Comparison of ENCODE assay signal across 22 cellular contexts in genomic region chr17:19904412-19904811, GRCh38. TPM values are rescaled to one million over a fixed set of nuclear protein-coding genes. Genes with fewer than 3 reads are reported as not detected.
DNase-seq lines count a peak whose midpoint lies in the region; ATAC-seq and TF ChIP-seq lines count a peak whose summit lies in the region.
"Had no signal": no experiment of that assay in that cellular context is flagged by ENCODE, and none has a peak within 500 bp of the region (broad histone marks: within the 10 kb centered on the region; RNA-seq: fewer than 3 reads in every experiment).

No MANE protein-coding gene starts in this region.

- H3K9me2 ChIP-seq in SK-N-SH: no peaks in the 10 kb centered on the region
- no peaks in the 10 kb centered on the region for H3K9me2 ChIP-seq in hepatocyte (replicated peaks; ENCODE audit: insufficient read depth)

- no peak overlapping the region for H2AFZ ChIP-seq in SK-N-SH (ENCODE audit: low read depth)
- no peak overlapping the region for H2AFZ ChIP-seq in hepatocyte
- H2AFZ ChIP-seq in smooth muscle cell (ENCODE audit: low read depth): no peak overlapping the region
- H2AFZ ChIP-seq: neural progenitor cell had no signal

- ATAC-seq in SK-N-SH treated with all-trans-retinoic acid at 6 μM for 48 hours (no peak), HG02759 (IDR thresholded peaks at IDR 0.05; ENCODE audit: unreplicated experiment) (no peak)
- ATAC-seq: K562, psoas muscle had no signal

- CTCF ChIA-PET in SK-N-SH (lab: Yijun Ruan, JAX): no interaction called here

- H3K4me1 ChIP-seq in SK-N-SH (ENCODE audit: control insufficient read depth in 1 of 2, insufficient read depth in 2 of 2, low read depth in 1 of 2, low read length in 1 of 2): peaks cover 0 to 9% of the 10 kb centered on the region in 2 experiments; a peak in 1 of 4 replicates
- no peaks in the 10 kb centered on the region for H3K4me1 ChIP-seq in hepatocyte (ENCODE audit: insufficient read depth)
- no peaks in the 10 kb centered on the region for H3K4me1 ChIP-seq in smooth muscle cell (ENCODE audit: low read depth)
- H3K4me1 ChIP-seq: neural progenitor cell, psoas muscle, SJCRH30 had no signal

- H3K36me3 ChIP-seq in SK-N-SH (replicated peaks in 1 of 2; ENCODE audit: control insufficient read depth in 1 of 2, insufficient read depth in 2 of 2, low read length in 1 of 2) (peaks cover 56 to 71% of the 10 kb centered on the region in 2 experiments), hepatocyte (replicated peaks; ENCODE audit: insufficient read depth, low read depth) (no peaks in the 10 kb centered on the region), smooth muscle cell (ENCODE audit: low read depth) (peaks cover 4% of the 10 kb centered on the region)

- no peak for TF ChIP-seq RAD21 in SK-N-SH (IDR thresholded peaks at IDR 0.05; ENCODE audit: low read length)

- in situ Hi-C loops in astrocyte of the spinal cord (cut with HindIII; ENCODE audit: low sequenced_read_pairs): no loop called here

- POLR2A ChIA-PET in SK-N-SH (lab: Yijun Ruan, JAX): interaction anchor here (0.6 kb wide), 1 partner anchor 19 kb away, joined by 3 read pairs; no protein-coding TSS in a partner anchor

- H3K9me3 ChIP-seq in SK-N-SH (no peaks in the 10 kb centered on the region), hepatocyte (ENCODE audit: low read depth) (no peaks in the 10 kb centered on the region), smooth muscle cell (replicated peaks; ENCODE audit: low read depth) (no peaks in the 10 kb centered on the region)
- H3K9me3 ChIP-seq: BLaER1 treated with 17β-estradiol and CSF1 and Interleukin-3, amounts not matched to agents 10 nM and 100 nM; heart left ventricle; psoas muscle; SJCRH30 had no signal

- H3K79me2 ChIP-seq in SK-N-SH (ENCODE audit: insufficient read depth) (no peaks in the 10 kb centered on the region), hepatocyte (no peaks in the 10 kb centered on the region), smooth muscle cell (ENCODE audit: low read depth) (no peaks in the 10 kb centered on the region)

- H3K4me2 ChIP-seq in SK-N-SH (no peak overlapping the region), hepatocyte (no peak overlapping the region), smooth muscle cell (no peak overlapping the region)
- H3K4me2 ChIP-seq: neural progenitor cell had no signal

- DNase-seq in SK-N-SH (no peak), astrocyte of the spinal cord (ENCODE audit: low read depth, low spot score) (peak; percentile 39), hepatocyte (ENCODE audit: low spot score) (no peak), smooth muscle cell (lab: John Stamatoyannopoulos, UW; ENCODE audit: unreplicated experiment) (no peak), T-helper 1 cell (no peak), NCI-H1436 treated with DMSO at 0.1 percent for 48 hours (lab: John Stamatoyannopoulos, UW) (no peak)
- DNase-seq: activated CD4-positive, alpha-beta T cell treated with anti-CD3 and anti-CD28 coated beads, Interleukin-2, amount 50 U/mL, for 4 hours; activated naive CD4-positive, alpha-beta T cell; effector CD4-positive, alpha-beta T cell; erythroblast; MV-4-11; NCI-H187; SJCRH30; stimulated activated CD4-positive, alpha-beta T cell treated with anti-CD3 and anti-CD28 coated beads, Interleukin-4, amount 100 ng/mL, for 1 hour had no signal

- H3K9ac ChIP-seq in SK-N-SH (no peak overlapping the region), smooth muscle cell (ENCODE audit: low read depth) (no peak overlapping the region)
- H3K9ac ChIP-seq: BLaER1 treated with 17β-estradiol and CSF1 and Interleukin-3, amounts not matched to agents 10 nM and 100 nM; neural progenitor cell had no signal

- H4K20me1 ChIP-seq in SK-N-SH (ENCODE audit: insufficient read depth): peaks cover 7% of the 10 kb centered on the region; the same call in 1 of the 2 replicates
- H4K20me1 ChIP-seq in hepatocyte (ENCODE audit: insufficient read depth, poor library complexity, severe bottlenecking): no peaks in the 10 kb centered on the region
- peaks cover 6% of the 10 kb centered on the region for H4K20me1 ChIP-seq in smooth muscle cell (ENCODE audit: low read depth)

- H3F3A ChIP-seq in SK-N-SH (replicated peaks; ENCODE audit: insufficient read depth) (peaks cover 29% of the 10 kb centered on the region), smooth muscle cell (ENCODE audit: low read depth) (peaks cover 8% of the 10 kb centered on the region)

- no peak for TF ChIP-seq EP300 in SK-N-SH (IDR thresholded peaks at IDR 0.05; ENCODE audit: borderline replicate concordance in 1 of 2, low read depth in 1 of 2, low read length in 1 of 2)

- peak overlapping the region in 1 of 2 experiments; percentile 33; a peak in 2 of 4 replicates for H3K27ac ChIP-seq in SK-N-SH (ENCODE audit: low read depth in 2 of 2, low read length in 1 of 2)
- H3K27ac ChIP-seq in hepatocyte: peak overlapping the region; percentile 21
- peak overlapping the region; percentile 63 for H3K27ac ChIP-seq in smooth muscle cell (ENCODE audit: low read depth)
- H3K27ac ChIP-seq: 22Rv1, neural progenitor cell, psoas muscle, SJCRH30 had no signal

- no peaks in the 10 kb centered on the region for H3K27me3 ChIP-seq in SK-N-SH (ENCODE audit: insufficient read depth)
- no peaks in the 10 kb centered on the region for H3K27me3 ChIP-seq in hepatocyte
- H3K27me3 ChIP-seq in smooth muscle cell (ENCODE audit: low read depth): no peaks in the 10 kb centered on the region
- H3K27me3 ChIP-seq: BLaER1 treated with 17β-estradiol and CSF1 and Interleukin-3, amounts not matched to agents 10 nM and 100 nM; heart left ventricle; neural progenitor cell; SJCRH30 had no signal

- no peak for TF ChIP-seq CTCF in SK-N-SH (IDR thresholded peaks at IDR 0.05)
- TF ChIP-seq CTCF in astrocyte of the spinal cord (IDR thresholded peaks at IDR 0.05; ENCODE audit: low read depth, low read length): no peak
- no peak for TF ChIP-seq CTCF in hepatocyte (IDR thresholded peaks at IDR 0.05; ENCODE audit: poor library complexity)
- no peak for TF ChIP-seq CTCF in smooth muscle cell (IDR thresholded peaks at IDR 0.05; ENCODE audit: borderline replicate concordance, insufficient read depth, poor library complexity, severe bottlenecking)

- H3K4me3 ChIP-seq in SK-N-SH (ENCODE audit: low read depth in 2 of 2, low read length in 1 of 2): no peak overlapping the region
- H3K4me3 ChIP-seq in astrocyte of the spinal cord (ENCODE audit: low read depth, low read length): no peak overlapping the region
- no peak overlapping the region for H3K4me3 ChIP-seq in hepatocyte
- H3K4me3 ChIP-seq in smooth muscle cell: no peak overlapping the region
- H3K4me3 ChIP-seq: BLaER1 treated with 17β-estradiol and CSF1 and Interleukin-3, amounts not matched to agents 10 nM and 100 nM; heart left ventricle; K562; neural progenitor cell; psoas muscle; SJCRH30 had no signal

TF ChIP-seq in SK-N-SH, 30 proteins besides CTCF, POLR2A, EP300 and RAD21:
- TF ChIP-seq, protein P1, sequence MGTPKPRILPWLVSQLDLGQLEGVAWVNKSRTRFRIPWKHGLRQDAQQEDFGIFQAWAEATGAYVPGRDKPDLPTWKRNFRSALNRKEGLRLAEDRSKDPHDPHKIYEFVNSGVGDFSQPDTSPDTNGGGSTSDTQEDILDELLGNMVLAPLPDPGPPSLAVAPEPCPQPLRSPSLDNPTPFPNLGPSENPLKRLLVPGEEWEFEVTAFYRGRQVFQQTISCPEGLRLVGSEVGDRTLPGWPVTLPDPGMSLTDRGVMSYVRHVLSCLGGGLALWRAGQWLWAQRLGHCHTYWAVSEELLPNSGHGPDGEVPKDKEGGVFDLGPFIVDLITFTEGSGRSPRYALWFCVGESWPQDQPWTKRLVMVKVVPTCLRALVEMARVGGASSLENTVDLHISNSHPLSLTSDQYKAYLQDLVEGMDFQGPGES (IDR thresholded peaks at IDR 0.05; ENCODE audit: low read depth, low read length): no peak
- TF ChIP-seq RFX5 (IDR thresholded peaks at IDR 0.05; ENCODE audit: low read length) (no peak), PBX3 (IDR thresholded peaks at IDR 0.05) (no peak), FOSL2 (IDR thresholded peaks at IDR 0.05; ENCODE audit: borderline replicate concordance, low read depth) (peak; percentile 27; the same call in 1 of the 2 replicates)

TF ChIP-seq in SK-N-SH treated with all-trans-retinoic acid at 6 μM for 48 hours, 23 proteins besides CTCF, POLR2A, EP300 and RAD21 (continues in another document):
- TF ChIP-seq ZNF8 (CRISPR knock-in tag; IDR thresholded peaks at IDR 0.05) (no peak), ARNTL (CRISPR knock-in tag; IDR thresholded peaks at IDR 0.05; ENCODE audit: borderline replicate concordance, low read depth) (no peak), TSHZ2 (CRISPR knock-in tag; IDR thresholded peaks at IDR 0.05) (no peak)

RNA-seq across cellular contexts. Expression of gene ULK2, which starts 36.7 kb away (rescaled TPM):
- polyA plus RNA-seq in SK-N-SH (2012; rRNA removed) (18.0 and 28.0 TPM in 2 replicates), hepatocyte (9.2 and 10.6 TPM in 2 replicates), smooth muscle cell (9.7 and 10.3 TPM in 2 replicates)
- polyA plus RNA-seq in SK-N-SH (2012; cell fraction: cytosol; rRNA removed): 13.1 and 17.7 TPM in 2 replicates
- 30.2 and 45.2 TPM in 2 replicates for polyA plus RNA-seq in SK-N-SH (2012; cell fraction: nucleus; rRNA removed)
- total RNA-seq in hepatocyte (14.6 and 18.0 TPM in 2 replicates), smooth muscle cell (15.6 and 24.0 TPM in 2 replicates)
